Comparison of ENCODE assay signal across 9 cellular contexts in genomic region chr10:44724415-44725174, GRCh38.
A peak's percentile ranks its signal among the peaks of the same experiment; 100 is the strongest.
DNase-seq lines count a peak whose midpoint lies in the region; ATAC-seq lines count a peak whose summit lies in the region.
"Had no signal": no experiment of that assay in that cellular context is flagged by ENCODE, and none has a peak within 500 bp of the region (broad histone marks: within the 10 kb centered on the region; RNA-seq: fewer than 3 reads in every experiment).

No MANE protein-coding gene starts in this region.

- peak overlapping the region; percentile 92 for H2BK12ac ChIP-seq in trophoblast cell (ENCODE audit: low read length)

- H3K79me2 ChIP-seq in trophoblast cell (ENCODE audit: control insufficient read depth, insufficient read depth, low read length, poor library complexity): peaks cover 1% of the 10 kb centered on the region

- H4K12ac ChIP-seq in trophoblast cell (ENCODE audit: low read depth, low read length): no peak overlapping the region

- no peak overlapping the region for H3K23ac ChIP-seq in trophoblast cell (ENCODE audit: low read length)

- WGBS in trophoblast cell (ENCODE audit: extremely low coverage, insufficient coverage, insufficient read length): no CpG with 5 or more reads among the region's 6 CpGs

- H3K9ac ChIP-seq in adipocyte (ENCODE audit: low read length) (peak overlapping the region; percentile 68), trophoblast cell (ENCODE audit: low read length) (no peak overlapping the region)

- peak overlapping the region; percentile 32 for H3K27ac ChIP-seq in trophoblast cell (ENCODE audit: low read depth, low read length)

- no peaks in the 10 kb centered on the region for H3K36me3 ChIP-seq in adipocyte (ENCODE audit: control insufficient read depth, insufficient read depth, low read length, severe bottlenecking)
- H3K36me3 ChIP-seq in trophoblast cell (ENCODE audit: control insufficient read depth in 1 of 2, insufficient read depth in 2 of 2, low read length in 2 of 2): peaks cover 0 to 1% of the 10 kb centered on the region in 2 experiments

- ATAC-seq in GM18511 (IDR thresholded peaks at IDR 0.05; ENCODE audit: unreplicated experiment) (peak; percentile 69), HG03139 (IDR thresholded peaks at IDR 0.05; ENCODE audit: unreplicated experiment) (peak; percentile 54), HG03469 (IDR thresholded peaks at IDR 0.05; ENCODE audit: unreplicated experiment) (no peak)
- ATAC-seq: activated T-helper 17 cell treated with anti-CD3 and anti-CD28 coated beads, Interleukin-2, amount 50 U/mL, for 72 hours had no signal

- H3K4me3 ChIP-seq in adipocyte (ENCODE audit: low read length) (peak overlapping the region; percentile 56), trophoblast cell (ENCODE audit: low read depth, low read length) (no peak overlapping the region)

- H3K18ac ChIP-seq in trophoblast cell (ENCODE audit: low read length): no peak overlapping the region

- H2BK5ac ChIP-seq in trophoblast cell (ENCODE audit: low read depth, low read length, poor library complexity): peak overlapping the region; percentile 40

- H3K9me3 ChIP-seq in adipocyte (ENCODE audit: control insufficient read depth, low read length): peaks cover 6% of the 10 kb centered on the region
- H3K9me3 ChIP-seq in trophoblast cell (ENCODE audit: insufficient read depth, low read depth, low read length): peaks cover 3% of the 10 kb centered on the region

- H2AK5ac ChIP-seq in trophoblast cell (ENCODE audit: low read length): no peak overlapping the region

- H3K27me3 ChIP-seq in adipocyte (replicated peaks; ENCODE audit: control insufficient read depth, insufficient read depth, low read length): no peaks in the 10 kb centered on the region
- H3K27me3 ChIP-seq in trophoblast cell (ENCODE audit: insufficient read depth, low read length): no peaks in the 10 kb centered on the region

- H4K8ac ChIP-seq in trophoblast cell (ENCODE audit: low read depth, low read length): no peak overlapping the region

- H2AFZ ChIP-seq in trophoblast cell (ENCODE audit: insufficient read depth, low read length, poor library complexity): no peak overlapping the region

- no peak overlapping the region for H3K4ac ChIP-seq in trophoblast cell (ENCODE audit: low read depth, low read length)

- H4K91ac ChIP-seq in trophoblast cell (ENCODE audit: low read depth, low read length): peak overlapping the region; percentile 47

- H3K79me1 ChIP-seq in trophoblast cell (ENCODE audit: low read length): peaks cover 3% of the 10 kb centered on the region

- H3K4me2 ChIP-seq in trophoblast cell (ENCODE audit: low read length): no peak overlapping the region

- peak overlapping the region; percentile 44 for H3K14ac ChIP-seq in trophoblast cell (ENCODE audit: low read length)

- DNase-seq in adipocyte (ENCODE audit: low read depth): peak; percentile 64
- peak; percentile 53 to 65 for DNase-seq in trophoblast cell
- no peak for DNase-seq in NCI-H510A treated with DMSO at 0.1 percent for 48 hours (lab: John Stamatoyannopoulos, UW)
- no peak for DNase-seq in activated naive CD4-positive, alpha-beta T cell (lab: John Stamatoyannopoulos, UW)
- DNase-seq in DMS79 (lab: John Stamatoyannopoulos, UW): no peak

- peak overlapping the region; percentile 80 for H2BK120ac ChIP-seq in trophoblast cell (ENCODE audit: insufficient read depth, low read length, poor library complexity)

- H3K4me1 ChIP-seq in adipocyte (ENCODE audit: control insufficient read depth, insufficient read depth, low read length) (peaks cover 33% of the 10 kb centered on the region), trophoblast cell (ENCODE audit: control insufficient read depth in 1 of 2, insufficient read depth in 2 of 2, low read length in 2 of 2) (peaks cover 3 to 4% of the 10 kb centered on the region in 2 experiments)

Comparison
In these comparisons a context has a peak if more than half of its experiments do, and no peak if none do; other contexts are left out.
1. DNase-seq: peak in adipocyte (single experiment) and trophoblast cell (2 of 2); none in NCI-H510A treated with DMSO at 0.1 percent for 48 hours (single experiment), activated naive CD4-positive, alpha-beta T cell (0 of 4) and DMS79 (single experiment).